Comparison of ENCODE assay signal across 8 cellular contexts in genomic region chr9:37485389-37486255, GRCh38. TPM values are rescaled to one million over a fixed set of nuclear protein-coding genes. Genes with fewer than 3 reads are reported as not detected.
A peak's percentile ranks its signal among the peaks of the same experiment; 100 is the strongest.
DNase-seq lines count a peak whose midpoint lies in the region; ATAC-seq and TF ChIP-seq lines count a peak whose summit lies in the region.

Gene POLR1E, plus strand, starts transcription at chr9:37485948. Its CDS starts 100 bp downstream, at chr9:37486048.

- H3K9me3 ChIP-seq in esophagus (ENCODE audit: control insufficient read depth in 2 of 2, insufficient read depth in 1 of 2, low read depth in 1 of 2, low read length in 1 of 2) (no peaks in the 10 kb centered on the region), muscle layer of colon (ENCODE audit: low read length) (no peaks in the 10 kb centered on the region)

- peaks cover 42% of the 10 kb centered on the region for H3K4me1 Mint-ChIP-seq in activated T-cell treated with anti-CD3 and anti-CD28 coated beads, Interleukin-2, amount 50 U/mL, for 24 hours (ENCODE audit: low read depth)

- H3K27ac Mint-ChIP-seq in activated T-cell treated with anti-CD3 and anti-CD28 coated beads, Interleukin-2, amount 50 U/mL, for 24 hours: peak within 1 kb of the TSS; percentile 94

- peak; percentile 93 for ATAC-seq in GM21723 (IDR thresholded peaks at IDR 0.05; ENCODE audit: unreplicated experiment)

- H3K4me3 Mint-ChIP-seq in activated T-cell treated with anti-CD3 and anti-CD28 coated beads, Interleukin-2, amount 50 U/mL, for 24 hours: peak within 1 kb of the TSS; percentile 91

- H3K4me1 ChIP-seq in esophagus (ENCODE audit: control insufficient read depth in 2 of 2, insufficient read depth in 2 of 2, low read length in 1 of 2) (peaks cover 0 to 15% of the 10 kb centered on the region in 2 donors), muscle layer of colon (ENCODE audit: insufficient read depth, low read length) (peaks cover 24% of the 10 kb centered on the region)

- H3K27ac ChIP-seq in esophagus (ENCODE audit: low read depth in 2 of 2, low read length in 1 of 2) (peak within 1 kb of the TSS; percentile 43 to 89), muscle layer of colon (ENCODE audit: low read depth, low read length) (peak within 1 kb of the TSS; percentile 94)

- DNase-seq in DMS53 treated with DMSO at 0.1 percent for 48 hours (lab: John Stamatoyannopoulos, UW; ENCODE audit: unreplicated experiment) (peak; percentile 86), KG1 (lab: John Stamatoyannopoulos, UW) (peak; percentile 87)
- peak; percentile 99 for DNase-seq in activated T-cell treated with anti-CD3 and anti-CD28 coated beads, Interleukin-2, amount 50 U/mL, for 24 hours
- peak; percentile 93 to 96 for DNase-seq in stimulated activated CD8-positive, alpha-beta memory T cell treated with anti-CD3 and anti-CD28 coated beads, Interleukin-7, amount 100 ng/mL, for 1 hour (ENCODE audit: low read depth in 2 of 2)

- H3K36me3 Mint-ChIP-seq in activated T-cell treated with anti-CD3 and anti-CD28 coated beads, Interleukin-2, amount 50 U/mL, for 24 hours (ENCODE audit: low read depth): peaks cover 47% of the 10 kb centered on the region

- H3K27me3 ChIP-seq in esophagus (ENCODE audit: control insufficient read depth in 1 of 2, insufficient read depth in 2 of 2, low read length in 2 of 2): no peaks in the 10 kb centered on the region
- peaks cover 0 to 4% of the 10 kb centered on the region in 2 donors for H3K27me3 ChIP-seq in muscle layer of colon (ENCODE audit: control insufficient read depth in 1 of 2, insufficient read depth in 2 of 2, low read length in 2 of 2)

- H3K9me3 Mint-ChIP-seq in activated T-cell treated with anti-CD3 and anti-CD28 coated beads, Interleukin-2, amount 50 U/mL, for 24 hours: no peaks in the 10 kb centered on the region

- WGBS in esophagus, 2 donors: 3% methylated on average over 53 to 56 of the region's 56 CpGs

- H3K36me3 ChIP-seq in esophagus (ENCODE audit: control insufficient read depth in 2 of 2, insufficient read depth in 2 of 2, low read length in 1 of 2): peaks cover 2 to 3% of the 10 kb centered on the region in 2 donors
- peaks cover 12% of the 10 kb centered on the region for H3K36me3 ChIP-seq in muscle layer of colon (ENCODE audit: insufficient read depth, low read length)

- peaks cover 9% of the 10 kb centered on the region for H3K27me3 Mint-ChIP-seq in activated T-cell treated with anti-CD3 and anti-CD28 coated beads, Interleukin-2, amount 50 U/mL, for 24 hours

- H3K4me3 ChIP-seq in esophagus (ENCODE audit: low read depth in 1 of 2, low read length in 2 of 2) (peak within 1 kb of the TSS; percentile 70 to 84), muscle layer of colon (ENCODE audit: low read depth in 1 of 2, low read length in 2 of 2) (peak within 1 kb of the TSS; percentile 77 to 86)

- peak within 1 kb of the TSS; percentile 68 for H3K9ac ChIP-seq in muscle layer of colon (ENCODE audit: low read length)

TF ChIP-seq in PFSK-1, 5 proteins besides CTCF, POLR2A, EP300 and RAD21:
- TF ChIP-seq FOXP2 (optimal IDR thresholded peaks at IDR 0.05; ENCODE audit: borderline replicate concordance, extremely low read depth, extremely low read length, insufficient read depth) (peak; percentile 64), REST (IDR thresholded peaks at IDR 0.05; ENCODE audit: insufficient read depth in 1 of 2, low read depth in 2 of 2, low read length in 2 of 2) (peak in 1 of 2 experiments; percentile 41; a peak in 1 of 4 replicates), TAF1 (IDR thresholded peaks at IDR 0.05; ENCODE audit: borderline replicate concordance, insufficient read depth, low read length) (peak; percentile 74; the same call in 1 of the 2 replicates), POLR2AphosphoS5 (IDR thresholded peaks at IDR 0.05; ENCODE audit: low read depth, low read length) (peak; percentile 93), SIN3A (IDR thresholded peaks at IDR 0.05; ENCODE audit: borderline replicate concordance, insufficient read depth, low read length) (peak; percentile 91)

RNA-seq across cellular contexts. Expression of gene POLR1E, which starts in this region (rescaled TPM):
- polyA plus RNA-seq in PFSK-1 (2012; ENCODE audit: insufficient read length, low read depth): 29.2 TPM
- 10 to 100 TPM in 1 of 2 donors, 1 to 10 TPM in 1; 8.1 to 15.2 TPM for polyA plus RNA-seq in esophagus

Comparison
In these comparisons a context has a peak if more than half of its experiments do, and no peak if none do; other contexts are left out.
1. Peak in every context shown above with its lines: DNase-seq, ATAC-seq, H3K4me3 ChIP-seq and H3K27ac ChIP-seq.